In genomic region chr1:46174448-46175231, GRCh38 we compare ENCODE assay signal across 9 cellular contexts. TPM values are rescaled to one million over a fixed set of nuclear protein-coding genes. Genes with fewer than 3 reads are reported as not detected.
DNase-seq lines count a peak whose midpoint lies in the region; ATAC-seq and TF ChIP-seq lines count a peak whose summit lies in the region.
"Had no signal": no experiment of that assay in that cellular context is flagged by ENCODE, and none has a peak within 500 bp of the region (broad histone marks: within the 10 kb centered on the region; RNA-seq: fewer than 3 reads in every experiment).

TSPAN1 (plus strand) TSS chr1:46175087; CDS start chr1:46181108, 6,021 bp downstream.

- 91% methylated on average over 11 of the region's 11 CpGs for WGBS in SK-N-SH (ENCODE audit: low lambda C conversion rate)

- TF ChIP-seq EP300 in SK-N-SH (IDR thresholded peaks at IDR 0.05; ENCODE audit: borderline replicate concordance in 1 of 2, low read depth in 1 of 2, low read length in 1 of 2) (no peak), neural cell (conservative IDR thresholded peaks at IDR 0.05; ENCODE audit: poor library complexity, severe bottlenecking) (no peak)

- no peaks in the 10 kb centered on the region for H4K20me1 ChIP-seq in SK-N-SH (ENCODE audit: insufficient read depth)
- no peaks in the 10 kb centered on the region for H4K20me1 ChIP-seq in neural cell (ENCODE audit: insufficient read depth)

- H3K27me3 ChIP-seq in SK-N-SH (ENCODE audit: insufficient read depth) (no peaks in the 10 kb centered on the region), neural cell (ENCODE audit: insufficient read depth, low read depth, low read length) (no peaks in the 10 kb centered on the region), uterus (no peaks in the 10 kb centered on the region)

- H3K9me2 ChIP-seq in SK-N-SH (no peaks in the 10 kb centered on the region), neural cell (ENCODE audit: insufficient read depth, low read length) (no peaks in the 10 kb centered on the region)

- CTCF ChIA-PET in SK-N-SH (lab: Yijun Ruan, JAX): interaction anchor here (0.6 to 1.7 kb wide), 4 partner anchors 49 to 138 kb away, joined by 3 to 5 read pairs (median 4); no protein-coding TSS in a partner anchor
- CTCF ChIA-PET in HEK293T (lab: Yijun Ruan, JAX): interaction anchor here (0.6 kb wide), 1 partner anchor 307 kb away, joined by 3 read pairs; no protein-coding TSS in a partner anchor

- H3K79me2 ChIP-seq in SK-N-SH (ENCODE audit: insufficient read depth) (no peaks in the 10 kb centered on the region), neural cell (replicated peaks; ENCODE audit: insufficient read depth, low read length) (no peaks in the 10 kb centered on the region)

- POLR2A ChIA-PET in SK-N-SH (lab: Yijun Ruan, JAX): interaction anchor here (0.6 kb wide), 1 partner anchor 12 kb away, joined by 3 read pairs; no protein-coding TSS in a partner anchor
- POLR2A ChIA-PET in HEK293T (lab: Yijun Ruan, JAX): interaction anchor here (1.0 kb wide), 1 partner anchor 42 kb away, joined by 4 read pairs; the partner anchor contains the start of gene PIK3R3

- peaks cover 5% of the 10 kb centered on the region for H3F3A ChIP-seq in SK-N-SH (replicated peaks; ENCODE audit: insufficient read depth)
- H3F3A ChIP-seq in neural cell (ENCODE audit: insufficient read depth, low read length, poor library complexity, severe bottlenecking): no peaks in the 10 kb centered on the region

- TF ChIP-seq CTCF in SK-N-SH (IDR thresholded peaks at IDR 0.05): no peak
- no peak for TF ChIP-seq CTCF in neural cell (IDR thresholded peaks at IDR 0.05; ENCODE audit: poor library complexity, severe bottlenecking)
- TF ChIP-seq CTCF in uterus (IDR thresholded peaks at IDR 0.05): no peak

- no peak for ATAC-seq in SK-N-SH treated with all-trans-retinoic acid at 6 μM for 48 hours

- H3K9me3 ChIP-seq in SK-N-SH (no peaks in the 10 kb centered on the region), neural cell (ENCODE audit: low read length) (no peaks in the 10 kb centered on the region), uterus (no peaks in the 10 kb centered on the region)

- intact Hi-C loops in uterus (cut with DNase I; ENCODE audit: low total_unique reads): loop anchor here (10.0 kb wide), 1 partner anchor 620 kb away; the partner anchor contains the start of gene AKR1A1

- H3K36me3 ChIP-seq in SK-N-SH (replicated peaks in 1 of 2; ENCODE audit: control insufficient read depth in 1 of 2, insufficient read depth in 2 of 2, low read length in 1 of 2) (no peaks in the 10 kb centered on the region), neural cell (ENCODE audit: insufficient read depth, low read length) (no peaks in the 10 kb centered on the region), uterus (no peaks in the 10 kb centered on the region)

- no peak within 1 kb of the TSS for H2AFZ ChIP-seq in SK-N-SH (ENCODE audit: low read depth)
- peak within 1 kb of the TSS; percentile 78 for H2AFZ ChIP-seq in neural cell (ENCODE audit: low read depth, low read length)

- TF ChIP-seq RAD21 in SK-N-SH (IDR thresholded peaks at IDR 0.05; ENCODE audit: low read length) (no peak), neural cell (conservative IDR thresholded peaks at IDR 0.05) (no peak)

- H3K4me3 ChIP-seq in SK-N-SH (ENCODE audit: low read depth in 2 of 2, low read length in 1 of 2) (no peak within 1 kb of the TSS), neural cell (ENCODE audit: low read length) (peak within 1 kb of the TSS; percentile 56), uterus (no peak within 1 kb of the TSS)

- H3K27ac ChIP-seq in SK-N-SH (ENCODE audit: low read depth in 2 of 2, low read length in 1 of 2): no peak within 1 kb of the TSS
- H3K27ac ChIP-seq in neural cell (ENCODE audit: low read length): peak within 1 kb of the TSS; percentile 57
- peak within 1 kb of the TSS; percentile 50 to 65 for H3K27ac ChIP-seq in uterus

- H3K4me2 ChIP-seq in SK-N-SH (no peak within 1 kb of the TSS), neural cell (ENCODE audit: low read length) (peak within 1 kb of the TSS; percentile 70)

- peaks cover 7 to 9% of the 10 kb centered on the region in 2 experiments; a peak in 2 of 4 replicates for H3K4me1 ChIP-seq in SK-N-SH (ENCODE audit: control insufficient read depth in 1 of 2, insufficient read depth in 2 of 2, low read depth in 1 of 2, low read length in 1 of 2)
- no peaks in the 10 kb centered on the region for H3K4me1 ChIP-seq in uterus

- no peak within 1 kb of the TSS for H3K9ac ChIP-seq in SK-N-SH
- H3K9ac ChIP-seq in neural cell (ENCODE audit: low read length): peak within 1 kb of the TSS; percentile 66

- DNase-seq in SK-N-SH: no peak
- DNase-seq in fibroblast of gingiva (ENCODE audit: low read depth): peak; percentile 47
- DNase-seq in uterus: peak in 1 of 2 donors; percentile 30
- DNase-seq in HEK293T (ENCODE audit: extremely low spot score): no peak
- DNase-seq in iPS-NIHi11 (ENCODE audit: low spot score): no peak
- no peak for DNase-seq in NK-92 treated with Interleukin-12 subunit alpha and Interleukin-12 subunit beta, amount 100 ng/mL, for 24 hours (lab: John Stamatoyannopoulos, UW)
- DNase-seq: activated naive CD4-positive, alpha-beta T cell had no signal

- no peak for TF ChIP-seq POLR2A in uterus (IDR thresholded peaks at IDR 0.05)

TF ChIP-seq in SK-N-SH, 30 proteins besides CTCF, POLR2A, EP300 and RAD21:
- TF ChIP-seq YY1 (IDR thresholded peaks at IDR 0.05; ENCODE audit: low read depth) (no peak), NRF1 (IDR thresholded peaks at IDR 0.05; ENCODE audit: low read depth, low read length) (no peak), GATA2 (CRISPR knock-in tag; IDR thresholded peaks at IDR 0.05) (no peak)

TF ChIP-seq in SK-N-SH treated with all-trans-retinoic acid at 6 μM for 48 hours, 23 proteins besides CTCF, POLR2A, EP300 and RAD21:
- TF ChIP-seq ZNF565 (CRISPR knock-in tag; conservative IDR thresholded peaks at IDR 0.05; ENCODE audit: low read depth) (no peak), POU6F1 (CRISPR knock-in tag; IDR thresholded peaks at IDR 0.05; ENCODE audit: borderline replicate concordance, low read depth) (no peak)
TF ChIP-seq in SK-N-SH treated with all-trans-retinoic acid at 6 μM for 48 hours: peak in this region for 0.

TF ChIP-seq in neural cell, 6 proteins besides CTCF, POLR2A, EP300 and RAD21:
- TF ChIP-seq TAF1 (IDR thresholded peaks at IDR 0.05; ENCODE audit: low read depth): no peak
- no peak for TF ChIP-seq SMC3 (conservative IDR thresholded peaks at IDR 0.05; ENCODE audit: poor library complexity)

TF ChIP-seq in HEK293T, 16 proteins besides CTCF, POLR2A, EP300 and RAD21:
- TF ChIP-seq BHLHE40 (IDR thresholded peaks at IDR 0.05; ENCODE audit: borderline replicate concordance) (no peak), FOXM1 (IDR thresholded peaks at IDR 0.05; ENCODE audit: borderline replicate concordance) (no peak)

RNA-seq across cellular contexts. Expression of gene TSPAN1, which starts in this region (rescaled TPM):
- polyA plus RNA-seq in SK-N-SH (2012; rRNA removed): 12.2 and 13.9 TPM in 2 replicates
- 9.8 and 13.5 TPM in 2 replicates for polyA plus RNA-seq in SK-N-SH (2012; cell fraction: cytosol; rRNA removed)
- polyA plus RNA-seq in SK-N-SH (2012; cell fraction: nucleus; rRNA removed): 10.2 and 14.0 TPM in 2 replicates
- polyA plus RNA-seq in neural cell: 0.62 and 0.96 TPM in 2 replicates
- polyA minus RNA-seq in neural cell: not detected in 2 replicates
- 10 to 100 TPM in 3 of 4 donors, 1 to 10 TPM in 1; 4.1 to 62.8 (median 29.1) TPM for total RNA-seq in uterus

Comparison
In these comparisons a context has a peak if more than half of its experiments do, and no peak if none do; other contexts are left out.
1. H3K27ac ChIP-seq: peak in neural cell (single experiment) and uterus (2 of 2); none in SK-N-SH (0 of 2).